ENCODE assay signal across 1 cellular context in the genomic region with DNA sequence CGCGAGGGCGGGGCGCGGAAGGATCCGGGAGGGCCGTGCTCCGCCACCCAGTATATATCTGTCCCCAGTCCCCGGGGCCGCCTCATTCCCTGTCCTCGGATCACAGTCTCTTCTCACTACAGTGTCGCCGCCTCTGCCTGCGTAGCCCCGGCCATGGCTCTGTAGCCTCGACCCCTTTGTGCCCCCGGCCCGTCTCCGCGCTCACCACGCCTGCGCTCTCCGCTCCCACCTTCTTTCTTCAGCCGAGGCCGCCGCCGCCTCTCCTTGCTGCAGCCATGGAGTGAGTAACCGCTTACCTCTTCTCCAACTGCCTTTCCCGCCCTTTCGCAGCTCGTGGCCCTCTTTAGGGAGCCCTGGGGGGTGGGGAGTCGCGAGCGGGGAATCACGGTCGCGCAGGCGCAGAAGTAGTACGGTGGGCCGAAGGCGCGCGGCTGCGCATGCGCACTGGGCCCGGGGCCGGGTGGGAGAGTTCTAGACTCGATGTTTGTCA.
TF ChIP-seq lines count a peak whose summit lies in the region.

A gene with protein sequence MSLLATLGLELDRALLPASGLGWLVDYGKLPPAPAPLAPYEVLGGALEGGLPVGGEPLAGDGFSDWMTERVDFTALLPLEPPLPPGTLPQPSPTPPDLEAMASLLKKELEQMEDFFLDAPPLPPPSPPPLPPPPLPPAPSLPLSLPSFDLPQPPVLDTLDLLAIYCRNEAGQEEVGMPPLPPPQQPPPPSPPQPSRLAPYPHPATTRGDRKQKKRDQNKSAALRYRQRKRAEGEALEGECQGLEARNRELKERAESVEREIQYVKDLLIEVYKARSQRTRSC (plus strand): TSS at position 85 of the 490 bp plus-strand sequence. CDS start 1,646 bp downstream, outside the sequence.
TSS of gene NUP62 (minus strand) at position 384 of the 490 bp plus-strand sequence. CDS start 19,697 bp downstream, outside the sequence.

TF ChIP-seq in K562, 482 proteins besides CTCF, POLR2A, EP300 and RAD21 (continues in another document):
- TF ChIP-seq, protein P1, sequence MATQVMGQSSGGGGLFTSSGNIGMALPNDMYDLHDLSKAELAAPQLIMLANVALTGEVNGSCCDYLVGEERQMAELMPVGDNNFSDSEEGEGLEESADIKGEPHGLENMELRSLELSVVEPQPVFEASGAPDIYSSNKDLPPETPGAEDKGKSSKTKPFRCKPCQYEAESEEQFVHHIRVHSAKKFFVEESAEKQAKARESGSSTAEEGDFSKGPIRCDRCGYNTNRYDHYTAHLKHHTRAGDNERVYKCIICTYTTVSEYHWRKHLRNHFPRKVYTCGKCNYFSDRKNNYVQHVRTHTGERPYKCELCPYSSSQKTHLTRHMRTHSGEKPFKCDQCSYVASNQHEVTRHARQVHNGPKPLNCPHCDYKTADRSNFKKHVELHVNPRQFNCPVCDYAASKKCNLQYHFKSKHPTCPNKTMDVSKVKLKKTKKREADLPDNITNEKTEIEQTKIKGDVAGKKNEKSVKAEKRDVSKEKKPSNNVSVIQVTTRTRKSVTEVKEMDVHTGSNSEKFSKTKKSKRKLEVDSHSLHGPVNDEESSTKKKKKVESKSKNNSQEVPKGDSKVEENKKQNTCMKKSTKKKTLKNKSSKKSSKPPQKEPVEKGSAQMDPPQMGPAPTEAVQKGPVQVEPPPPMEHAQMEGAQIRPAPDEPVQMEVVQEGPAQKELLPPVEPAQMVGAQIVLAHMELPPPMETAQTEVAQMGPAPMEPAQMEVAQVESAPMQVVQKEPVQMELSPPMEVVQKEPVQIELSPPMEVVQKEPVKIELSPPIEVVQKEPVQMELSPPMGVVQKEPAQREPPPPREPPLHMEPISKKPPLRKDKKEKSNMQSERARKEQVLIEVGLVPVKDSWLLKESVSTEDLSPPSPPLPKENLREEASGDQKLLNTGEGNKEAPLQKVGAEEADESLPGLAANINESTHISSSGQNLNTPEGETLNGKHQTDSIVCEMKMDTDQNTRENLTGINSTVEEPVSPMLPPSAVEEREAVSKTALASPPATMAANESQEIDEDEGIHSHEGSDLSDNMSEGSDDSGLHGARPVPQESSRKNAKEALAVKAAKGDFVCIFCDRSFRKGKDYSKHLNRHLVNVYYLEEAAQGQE (CRISPR knock-in tag; IDR thresholded peaks at IDR 0.05; ENCODE audit: low read depth): peak; percentile 81; the same call in 1 of the 2 replicates
- TF ChIP-seq CAMTA2 (CRISPR knock-in tag; conservative IDR thresholded peaks at IDR 0.05) (peak; percentile 72; the same call in 1 of the 2 replicates), SREBF1 (IDR thresholded peaks at IDR 0.05; ENCODE audit: borderline replicate concordance, low read depth, low read length) (no peak), TAF1 (IDR thresholded peaks at IDR 0.05; ENCODE audit: control insufficient read depth, extremely low read depth, insufficient read depth, low read length, severe bottlenecking) (peak; percentile 54), ZSCAN29 (IDR thresholded peaks at IDR 0.05) (peak; percentile 91), RFX7 (CRISPR knock-in tag; IDR thresholded peaks at IDR 0.05) (no peak), SPI1 (IDR thresholded peaks at IDR 0.05; ENCODE audit: borderline replicate concordance, low read depth, low read length) (no peak), HNRNPUL1 (IDR thresholded peaks at IDR 0.05; ENCODE audit: low read length) (no peak), ZNF79 (CRISPR knock-in tag; IDR thresholded peaks at IDR 0.05; ENCODE audit: low read depth) (no peak), SMARCA5 (IDR thresholded peaks at IDR 0.05) (peak; percentile 87), HCFC1 (IDR thresholded peaks at IDR 0.05; ENCODE audit: low read depth, low read length) (no peak), NONO (IDR thresholded peaks at IDR 0.05; ENCODE audit: low read depth in 2 of 2, low read length in 1 of 2) (peak; percentile 19 to 86; a peak in 2 of 4 replicates), ATF4 (CRISPR knock-in tag; IDR thresholded peaks at IDR 0.05) (peak; percentile 93), HLTF (IDR thresholded peaks at IDR 0.05) (peak; percentile 91), CSDE1 (IDR thresholded peaks at IDR 0.05) (peak in 1 of 2 experiments; percentile 65; a peak in 1 of 4 replicates), HNRNPLL (IDR thresholded peaks at IDR 0.05; ENCODE audit: low read depth, low read length, poor library complexity, severe bottlenecking) (peak; percentile 64), RREB1 (CRISPR knock-in tag; IDR thresholded peaks at IDR 0.05) (peak; percentile 81; the same call in 1 of the 2 replicates), KDM4B (IDR thresholded peaks at IDR 0.05; ENCODE audit: borderline replicate concordance in 2 of 2, low read depth in 1 of 2) (no peak; a peak in 1 of 4 replicates), TEAD1 (CRISPR knock-in tag; IDR thresholded peaks at IDR 0.05) (no peak; a peak in 1 of 4 replicates), NR0B1 (IDR thresholded peaks at IDR 0.05; ENCODE audit: partially characterized antibody) (no peak), PHB (CRISPR knock-in tag; IDR thresholded peaks at IDR 0.05) (peak; percentile 90; the same call in 1 of the 2 replicates), ZNF174 (CRISPR knock-in tag; IDR thresholded peaks at IDR 0.05) (no peak), ZNF778 (CRISPR knock-in tag; IDR thresholded peaks at IDR 0.05) (no peak), ARHGAP35 (IDR thresholded peaks at IDR 0.05; ENCODE audit: partially characterized antibody) (peak; percentile 59), ZNF408 (CRISPR knock-in tag; IDR thresholded peaks at IDR 0.05; ENCODE audit: low read depth) (no peak), YBX1 (IDR thresholded peaks at IDR 0.05) (no peak), ZNF764 (CRISPR knock-in tag; IDR thresholded peaks at IDR 0.05; ENCODE audit: low read depth) (no peak), SOX6 (IDR thresholded peaks at IDR 0.05) (0 out of 2 replicates have a peak, but pooled peaks have one; percentile 30), ZNF444 (CRISPR knock-in tag; IDR thresholded peaks at IDR 0.05) (no peak), CXXC5 (CRISPR knock-in tag; IDR thresholded peaks at IDR 0.05) (peak; percentile 73), MTA2 (IDR thresholded peaks at IDR 0.05; ENCODE audit: low read depth) (no peak), SAFB (IDR thresholded peaks at IDR 0.05; ENCODE audit: borderline replicate concordance, low read depth, low read length) (0 out of 2 replicates have a peak, but pooled peaks have one; percentile 51), MCM2 (IDR thresholded peaks at IDR 0.05; ENCODE audit: low read depth) (no peak), CREB1 (IDR thresholded peaks at IDR 0.05) (0 out of 2 replicates have a peak, but pooled peaks have one; percentile 20), CREB1 (CRISPR knock-in tag; IDR thresholded peaks at IDR 0.05) (no peak), RUNX1 (IDR thresholded peaks at IDR 0.05; ENCODE audit: low read depth) (no peak), TRIM24 (IDR thresholded peaks at IDR 0.05) (no peak; a peak in 2 of 4 replicates), ELK1 (CRISPR knock-in tag; IDR thresholded peaks at IDR 0.05) (0 out of 2 replicates have a peak, but pooled peaks have one; percentile 20)
- TF ChIP-seq, protein P2, sequence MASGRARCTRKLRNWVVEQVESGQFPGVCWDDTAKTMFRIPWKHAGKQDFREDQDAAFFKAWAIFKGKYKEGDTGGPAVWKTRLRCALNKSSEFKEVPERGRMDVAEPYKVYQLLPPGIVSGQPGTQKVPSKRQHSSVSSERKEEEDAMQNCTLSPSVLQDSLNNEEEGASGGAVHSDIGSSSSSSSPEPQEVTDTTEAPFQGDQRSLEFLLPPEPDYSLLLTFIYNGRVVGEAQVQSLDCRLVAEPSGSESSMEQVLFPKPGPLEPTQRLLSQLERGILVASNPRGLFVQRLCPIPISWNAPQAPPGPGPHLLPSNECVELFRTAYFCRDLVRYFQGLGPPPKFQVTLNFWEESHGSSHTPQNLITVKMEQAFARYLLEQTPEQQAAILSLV (tag; IDR thresholded peaks at IDR 0.05): no peak
- TF ChIP-seq, protein P3, sequence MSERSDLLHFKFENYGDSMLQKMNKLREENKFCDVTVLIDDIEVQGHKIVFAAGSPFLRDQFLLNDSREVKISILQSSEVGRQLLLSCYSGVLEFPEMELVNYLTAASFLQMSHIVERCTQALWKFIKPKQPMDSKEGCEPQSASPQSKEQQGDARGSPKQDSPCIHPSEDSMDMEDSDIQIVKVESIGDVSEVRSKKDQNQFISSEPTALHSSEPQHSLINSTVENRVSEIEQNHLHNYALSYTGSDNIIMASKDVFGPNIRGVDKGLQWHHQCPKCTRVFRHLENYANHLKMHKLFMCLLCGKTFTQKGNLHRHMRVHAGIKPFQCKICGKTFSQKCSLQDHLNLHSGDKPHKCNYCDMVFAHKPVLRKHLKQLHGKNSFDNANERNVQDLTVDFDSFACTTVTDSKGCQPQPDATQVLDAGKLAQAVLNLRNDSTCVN (CRISPR knock-in tag; IDR thresholded peaks at IDR 0.05): peak; percentile 58; the same call in 1 of the 2 replicates
- TF ChIP-seq, protein P4, sequence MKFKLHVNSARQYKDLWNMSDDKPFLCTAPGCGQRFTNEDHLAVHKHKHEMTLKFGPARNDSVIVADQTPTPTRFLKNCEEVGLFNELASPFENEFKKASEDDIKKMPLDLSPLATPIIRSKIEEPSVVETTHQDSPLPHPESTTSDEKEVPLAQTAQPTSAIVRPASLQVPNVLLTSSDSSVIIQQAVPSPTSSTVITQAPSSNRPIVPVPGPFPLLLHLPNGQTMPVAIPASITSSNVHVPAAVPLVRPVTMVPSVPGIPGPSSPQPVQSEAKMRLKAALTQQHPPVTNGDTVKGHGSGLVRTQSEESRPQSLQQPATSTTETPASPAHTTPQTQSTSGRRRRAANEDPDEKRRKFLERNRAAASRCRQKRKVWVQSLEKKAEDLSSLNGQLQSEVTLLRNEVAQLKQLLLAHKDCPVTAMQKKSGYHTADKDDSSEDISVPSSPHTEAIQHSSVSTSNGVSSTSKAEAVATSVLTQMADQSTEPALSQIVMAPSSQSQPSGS (CRISPR knock-in tag; IDR thresholded peaks at IDR 0.05): no peak; the same call in 1 of the 2 replicates
- TF ChIP-seq, protein P5, sequence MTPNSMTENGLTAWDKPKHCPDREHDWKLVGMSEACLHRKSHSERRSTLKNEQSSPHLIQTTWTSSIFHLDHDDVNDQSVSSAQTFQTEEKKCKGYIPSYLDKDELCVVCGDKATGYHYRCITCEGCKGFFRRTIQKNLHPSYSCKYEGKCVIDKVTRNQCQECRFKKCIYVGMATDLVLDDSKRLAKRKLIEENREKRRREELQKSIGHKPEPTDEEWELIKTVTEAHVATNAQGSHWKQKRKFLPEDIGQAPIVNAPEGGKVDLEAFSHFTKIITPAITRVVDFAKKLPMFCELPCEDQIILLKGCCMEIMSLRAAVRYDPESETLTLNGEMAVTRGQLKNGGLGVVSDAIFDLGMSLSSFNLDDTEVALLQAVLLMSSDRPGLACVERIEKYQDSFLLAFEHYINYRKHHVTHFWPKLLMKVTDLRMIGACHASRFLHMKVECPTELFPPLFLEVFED (CRISPR knock-in tag; conservative IDR thresholded peaks at IDR 0.05): peak; percentile 95
